In genomic region chr1:150187560-150187931, GRCh38 we compare ENCODE assay signal across 10 cellular contexts. TPM values are rescaled to one million over a fixed set of nuclear protein-coding genes. Genes with fewer than 3 reads are reported as not detected.
DNase-seq lines count a peak whose midpoint lies in the region; ATAC-seq and TF ChIP-seq lines count a peak whose summit lies in the region.
"Had no signal": no experiment of that assay in that cellular context is flagged by ENCODE, and none has a peak within 500 bp of the region (broad histone marks: within the 10 kb centered on the region; RNA-seq: fewer than 3 reads in every experiment).

No MANE protein-coding gene starts in this region.

- no peak overlapping the region for H3K4me2 ChIP-seq in mammary epithelial cell (ENCODE audit: insufficient read depth, low read depth, low read length)

- H2AFZ ChIP-seq in ACC112 (ENCODE audit: low read length, unreplicated experiment) = peak overlapping the region; percentile 1
- H2AFZ ChIP-seq in mammary epithelial cell (ENCODE audit: low read depth, low read length) = no peak overlapping the region

- no peaks in the 10 kb centered on the region for H3K9me3 Mint-ChIP-seq in central memory CD8-positive, alpha-beta T cell
- no peaks in the 10 kb centered on the region for H3K9me3 Mint-ChIP-seq in naive B cell

- H3K4me3 ChIP-seq in ACC112 (ENCODE audit: low read depth, low read length) = no peak overlapping the region
- no peak overlapping the region for H3K4me3 ChIP-seq in colonic mucosa
- H3K4me3 ChIP-seq in mammary epithelial cell (replicated peaks in 1 of 3; ENCODE audit: insufficient read depth in 1 of 3, low read depth in 2 of 3, low read length in 3 of 3) = no peak overlapping the region

- no peak for DNase-seq in central memory CD8-positive, alpha-beta T cell (ENCODE audit: low spot score in 2 of 2)
- no peak for DNase-seq in naive B cell
- DNase-seq in colonic mucosa = no peak
- no peak for DNase-seq in mammary epithelial cell
- no peak for DNase-seq in Kasumi-1 (lab: John Stamatoyannopoulos, UW)
- DNase-seq: esophagus squamous epithelium had no signal

- no peaks in the 10 kb centered on the region for H3K36me3 Mint-ChIP-seq in central memory CD8-positive, alpha-beta T cell (ENCODE audit: insufficient read depth)
- no peaks in the 10 kb centered on the region for H3K36me3 Mint-ChIP-seq in naive B cell
- H3K36me3 Mint-ChIP-seq: CD4-positive, alpha-beta memory T cell had no signal

- no peaks in the 10 kb centered on the region for H3K27me3 ChIP-seq in ACC112 (ENCODE audit: insufficient read depth, low read length)
- no peaks in the 10 kb centered on the region for H3K27me3 ChIP-seq in colonic mucosa
- no peaks in the 10 kb centered on the region for H3K27me3 ChIP-seq in mammary epithelial cell (ENCODE audit: insufficient read depth, low read length)

- H3K36me3 ChIP-seq in ACC112 (ENCODE audit: insufficient read depth, low read length) (no peaks in the 10 kb centered on the region), colonic mucosa (no peaks in the 10 kb centered on the region), mammary epithelial cell (ENCODE audit: insufficient read depth, low read length) (no peaks in the 10 kb centered on the region)
- H3K36me3 ChIP-seq: esophagus squamous epithelium had no signal

- peak overlapping the region; percentile 33 for H3K4me3 Mint-ChIP-seq in central memory CD8-positive, alpha-beta T cell
- peak overlapping the region in 4 of 8 donors; percentile 40 to 78 (median 70) for H3K4me3 Mint-ChIP-seq in naive B cell

- dilution Hi-C loops in mammary epithelial cell (cut with HindIII; ENCODE audit: low sequenced_read_pairs) = no loop called here

- no peak for ATAC-seq in central memory CD8-positive, alpha-beta T cell (replicated peaks; ENCODE audit: extremely low read depth, poor library complexity, severe bottlenecking)
- peak; percentile 3 to 7 for ATAC-seq in naive B cell (ENCODE audit: low read depth in 2 of 2)
- ATAC-seq in GM18861 (IDR thresholded peaks at IDR 0.05; ENCODE audit: unreplicated experiment) = no peak

- peaks cover 13% of the 10 kb centered on the region for H3K4me1 ChIP-seq in ACC112 (ENCODE audit: control insufficient read depth, insufficient read depth, low read length, unreplicated experiment)
- no peaks in the 10 kb centered on the region for H3K4me1 ChIP-seq in colonic mucosa
- peaks cover 4% of the 10 kb centered on the region for H3K4me1 ChIP-seq in mammary epithelial cell (ENCODE audit: insufficient read depth, low read length)

- H3K27ac ChIP-seq in ACC112 (ENCODE audit: low read depth, low read length) (no peak overlapping the region), colonic mucosa (no peak overlapping the region), mammary epithelial cell (ENCODE audit: insufficient read depth, low read depth, low read length) (no peak overlapping the region)

- TF ChIP-seq CTCF in LNCAP (IDR thresholded peaks at IDR 0.05) (peak; percentile 36; the same call in 1 of the 2 replicates), colonic mucosa (IDR thresholded peaks at IDR 0.05) (no peak), mammary epithelial cell (conservative IDR thresholded peaks at IDR 0.05 in 1 of 2, IDR thresholded peaks at IDR 0.05 in 1 of 2; ENCODE audit: extremely low read depth in 1 of 2, insufficient read depth in 1 of 2, low read depth in 1 of 2, low read length in 2 of 2) (no peak)

- no peak overlapping the region for H3K9ac ChIP-seq in colonic mucosa (ENCODE audit: low read depth in 2 of 2, low read length in 2 of 2)
- no peak overlapping the region for H3K9ac ChIP-seq in mammary epithelial cell (ENCODE audit: insufficient read depth, low read length)

- no peaks in the 10 kb centered on the region for H3K79me2 ChIP-seq in ACC112 (ENCODE audit: control insufficient read depth, insufficient read depth, low read length, unreplicated experiment)
- no peaks in the 10 kb centered on the region for H3K79me2 ChIP-seq in mammary epithelial cell (ENCODE audit: insufficient read depth, low read length)

- intact Hi-C loops in colonic mucosa (cut with DNase I) (no loop called here), mammary epithelial cell (cut with micrococcal nuclease) (loop anchor here (1.0 to 5.0 kb wide), 3 partner anchors 120 to 299 kb away; partner anchors contain the start of gene VPS45)

- no peaks in the 10 kb centered on the region for H3K9me3 ChIP-seq in colonic mucosa
- H3K9me3 ChIP-seq in mammary epithelial cell (replicated peaks; ENCODE audit: insufficient read depth, low read length) = no peaks in the 10 kb centered on the region
- H3K9me3 ChIP-seq: esophagus squamous epithelium had no signal

- BruUV-seq in mammary epithelial cell (replicated peaks; lab: Mats Ljungman, UMichigan) = no TSS peak

- WGBS in mammary epithelial cell (ENCODE audit: low coverage, missing lambda C conversion rate) = 5% methylated on average over 3 of the region's 3 CpGs

- H3K27ac Mint-ChIP-seq in central memory CD8-positive, alpha-beta T cell (ENCODE audit: low read depth) = peak overlapping the region; percentile 30
- peak overlapping the region in 2 of 6 donors; percentile 83 to 91 for H3K27ac Mint-ChIP-seq in naive B cell

- H4K20me1 ChIP-seq in mammary epithelial cell (ENCODE audit: insufficient read depth, low read length) = no peaks in the 10 kb centered on the region

- in situ Hi-C loops in mammary epithelial cell (cut with MboI; ENCODE audit: low sequenced_read_pairs in 2 of 2) = loop anchor here (10.0 to 25.0 kb wide), 2 partner anchors 223 to 225 kb away; no protein-coding TSS in a partner anchor

- H3K4me1 Mint-ChIP-seq in central memory CD8-positive, alpha-beta T cell = peaks cover 8% of the 10 kb centered on the region
- peaks cover 6 to 15% (median 8%) of the 10 kb centered on the region in 3 donors for H3K4me1 Mint-ChIP-seq in naive B cell

- H3K27me3 Mint-ChIP-seq in central memory CD8-positive, alpha-beta T cell = no peaks in the 10 kb centered on the region
- no peaks in the 10 kb centered on the region for H3K27me3 Mint-ChIP-seq in naive B cell
- H3K27me3 Mint-ChIP-seq: CD4-positive, alpha-beta memory T cell had no signal

- CTCF ChIA-PET in mammary epithelial cell (lab: Charles Lee; ENCODE audit: low non-redundant PET) = interaction anchor here (0.7 to 0.9 kb wide), 2 partner anchors 17 to 114 kb away, joined by 7 read pairs; no protein-coding TSS in a partner anchor

RNA-seq across cellular contexts. Expression of gene PLEKHO1, which starts 37.8 kb away (rescaled TPM):
- polyA plus RNA-seq in naive B cell (ENCODE audit: low read depth in 6 of 6) (10 to 100 TPM; 64.9 to 97.5 (median 84.0) TPM), mammary epithelial cell (1.6 TPM)
- total RNA-seq in colonic mucosa (10 to 100 TPM in 1 of 2 donors, 1 to 10 TPM in 1; 5.4 to 30.8 TPM), mammary epithelial cell (1 to 10 TPM; 3.1 to 3.3 TPM)
- polyA minus RNA-seq in mammary epithelial cell = 6.5 TPM

RNA-seq across cellular contexts. Expression of gene ANP32E, which starts 48.4 kb away (rescaled TPM):
- 10 to 100 TPM; 44.7 to 67.8 (median 49.8) TPM for polyA plus RNA-seq in naive B cell (ENCODE audit: low read depth in 6 of 6)
- total RNA-seq in colonic mucosa = 10 to 100 TPM; 18.5 to 36.3 TPM
- 10 to 100 TPM; 10.3 to 37.0 TPM for total RNA-seq in mammary epithelial cell
- polyA plus RNA-seq in mammary epithelial cell = 9.7 TPM
- polyA minus RNA-seq in mammary epithelial cell = 18.1 TPM

Comparison
In these comparisons a context has a peak if more than half of its experiments do, and no peak if none do; other contexts are left out.
1. ATAC-seq: peak in naive B cell (2 of 2); none in central memory CD8-positive, alpha-beta T cell (single experiment) and GM18861 (single experiment).